17 cellular contexts compared by ENCODE assay signal in the genomic region with DNA sequence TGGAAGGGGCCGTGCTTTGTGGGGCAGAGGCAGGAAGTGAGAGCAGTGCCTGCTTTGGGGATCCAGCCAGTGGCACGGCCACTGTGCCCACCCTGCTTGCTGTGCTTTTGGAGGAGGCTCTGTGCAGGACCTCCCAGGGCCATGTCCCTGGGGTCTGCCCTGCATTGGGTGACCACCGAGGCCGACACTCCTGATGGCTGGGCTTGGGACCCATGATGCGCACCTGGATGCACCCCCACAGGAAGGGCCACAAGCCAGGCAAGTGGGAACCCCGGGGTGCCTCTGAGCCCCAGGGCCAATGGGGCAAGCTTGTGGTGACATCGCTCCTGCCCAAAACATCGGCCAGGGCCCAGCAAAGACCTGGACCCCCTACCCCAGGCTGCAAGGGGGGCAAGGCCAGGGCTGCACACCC.
DNase-seq lines count a peak whose midpoint lies in the region; ATAC-seq and TF ChIP-seq lines count a peak whose summit lies in the region.
"Had no signal": no experiment of that assay in that cellular context is flagged by ENCODE, and none has a peak within 500 bp of the region (broad histone marks: within the 10 kb centered on the region; RNA-seq: fewer than 3 reads in every experiment).

No MANE protein-coding gene starts in this region.

- peak; percentile 10 for DNase-seq in CD14-positive monocyte (ENCODE audit: low spot score)
- peak; percentile 81 for DNase-seq in chondrocyte (ENCODE audit: low spot score)
- DNase-seq in neuronal stem cell (ENCODE audit: low spot score) = no peak
- DNase-seq in upper lobe of right lung = no peak
- DNase-seq in kidney glomerular epithelial cell (lab: John Stamatoyannopoulos, UW) = no peak
- DNase-seq in colonic mucosa = no peak
- DNase-seq in germinal center (ENCODE audit: low spot score) = no peak
- DNase-seq: BE2C; CD8-positive, alpha-beta T cell; COR-L47; DMS153; DMS79 treated with DMSO at 0.1 percent for 48 hours; EL; GOT3; H9 had no signal

- H2AK5ac ChIP-seq in neuronal stem cell (ENCODE audit: low read depth, low read length) = no peak overlapping the region

- intact Hi-C loops in CD14-positive monocyte (cut with micrococcal nuclease) (no loop called here), upper lobe of right lung (cut with DNase I) (no loop called here), colonic mucosa (cut with DNase I) (no loop called here)

- H3K18ac ChIP-seq in neuronal stem cell (ENCODE audit: low read length) = peak overlapping the region; percentile 91

- H3K4me3 ChIP-seq in neuronal stem cell (ENCODE audit: low read length in 2 of 2) = no peak overlapping the region
- no peak overlapping the region for H3K4me3 ChIP-seq in upper lobe of right lung
- H3K4me3 ChIP-seq in colonic mucosa = no peak overlapping the region
- H3K4me3 ChIP-seq: A549 had no signal

- H3K4me1 Mint-ChIP-seq in CD14-positive monocyte (no peaks in the 10 kb centered on the region), chondrocyte (ENCODE audit: low read depth) (no peaks in the 10 kb centered on the region)

- no peak overlapping the region for H3K4me2 ChIP-seq in neuronal stem cell (ENCODE audit: insufficient read depth, low read length, poor library complexity, severe bottlenecking)
- H3K4me2 ChIP-seq: A549 had no signal

- H4K8ac ChIP-seq in neuronal stem cell (ENCODE audit: low read depth, low read length) = no peak overlapping the region

- H3K36me3 ChIP-seq in neuronal stem cell (replicated peaks in 1 of 2; ENCODE audit: control insufficient read depth in 2 of 2, insufficient read depth in 2 of 2, low read length in 2 of 2) (no peaks in the 10 kb centered on the region), upper lobe of right lung (no peaks in the 10 kb centered on the region), colonic mucosa (no peaks in the 10 kb centered on the region)
- H3K36me3 ChIP-seq: BE2C had no signal

- no peak overlapping the region for H3K4ac ChIP-seq in neuronal stem cell (ENCODE audit: low read length)

- no peak overlapping the region for H2BK120ac ChIP-seq in neuronal stem cell (ENCODE audit: low read depth, low read length)

- no peak overlapping the region for H2BK5ac ChIP-seq in neuronal stem cell (ENCODE audit: low read length)

- peak; percentile 36 for ATAC-seq in upper lobe of right lung
- ATAC-seq: A549; CD8-positive, alpha-beta T cell had no signal

- no peak overlapping the region for H3K27ac Mint-ChIP-seq in CD14-positive monocyte
- H3K27ac Mint-ChIP-seq in chondrocyte (ENCODE audit: unreplicated experiment) = no peak overlapping the region
- H3K27ac Mint-ChIP-seq: CD8-positive, alpha-beta T cell; H9 had no signal

- no peaks in the 10 kb centered on the region for H3K4me1 ChIP-seq in neuronal stem cell (ENCODE audit: control insufficient read depth in 2 of 2, insufficient read depth in 1 of 2, low read depth in 1 of 2, low read length in 2 of 2)
- H3K4me1 ChIP-seq in upper lobe of right lung = no peaks in the 10 kb centered on the region
- no peaks in the 10 kb centered on the region for H3K4me1 ChIP-seq in colonic mucosa
- H3K4me1 ChIP-seq: A549, BE2C had no signal

- WGBS in neuronal stem cell (ENCODE audit: extremely low coverage in 2 of 2, insufficient read length in 2 of 2, insufficient replicate concordance in 1 of 2), 2 donors = no CpG with 5 or more reads among the region's 8 CpGs

- no peaks in the 10 kb centered on the region for H3K79me1 ChIP-seq in neuronal stem cell (ENCODE audit: low read depth, low read length)

- H3K4me3 Mint-ChIP-seq in CD14-positive monocyte (no peak overlapping the region), chondrocyte (ENCODE audit: unreplicated experiment) (no peak overlapping the region)
- H3K4me3 Mint-ChIP-seq: CD8-positive, alpha-beta T cell; H9 had no signal

- H3K14ac ChIP-seq in neuronal stem cell (ENCODE audit: low read length) = no peak overlapping the region

- H3K27ac ChIP-seq in neuronal stem cell (replicated peaks; ENCODE audit: low read length) (no peak overlapping the region), upper lobe of right lung (no peak overlapping the region), colonic mucosa (no peak overlapping the region)
- H3K27ac ChIP-seq: A549, C4-2B had no signal

- no peak overlapping the region for H3K9ac ChIP-seq in neuronal stem cell (ENCODE audit: low read depth, low read length, poor library complexity)
- H3K9ac ChIP-seq in colonic mucosa (ENCODE audit: low read depth in 2 of 2, low read length in 2 of 2) = no peak overlapping the region

- no peak overlapping the region for H2AFZ ChIP-seq in neuronal stem cell (ENCODE audit: low read length)

- H3K23ac ChIP-seq in neuronal stem cell (ENCODE audit: low read depth, low read length, poor library complexity) = peak overlapping the region; percentile 31

- peaks cover 0 to 2% of the 10 kb centered on the region in 2 donors for H3K9me3 ChIP-seq in neuronal stem cell (replicated peaks in 1 of 2; ENCODE audit: control insufficient read depth in 2 of 2, insufficient read depth in 1 of 2, low read depth in 1 of 2, low read length in 2 of 2)
- no peaks in the 10 kb centered on the region for H3K9me3 ChIP-seq in upper lobe of right lung
- no peaks in the 10 kb centered on the region for H3K9me3 ChIP-seq in colonic mucosa
- H3K9me3 ChIP-seq: A549, BE2C had no signal

- peaks cover 3 to 12% (median 7%) of the 10 kb centered on the region in 7 donors for H3K9me3 Mint-ChIP-seq in CD14-positive monocyte
- H3K9me3 Mint-ChIP-seq in chondrocyte (ENCODE audit: low read depth) = no peaks in the 10 kb centered on the region
- H3K9me3 Mint-ChIP-seq: CD8-positive, alpha-beta T cell had no signal

- H3K27me3 ChIP-seq in neuronal stem cell (ENCODE audit: control insufficient read depth in 3 of 3, insufficient read depth in 3 of 3, low read depth in 1 of 3, low read length in 3 of 3) (no peaks in the 10 kb centered on the region), upper lobe of right lung (no peaks in the 10 kb centered on the region), colonic mucosa (no peaks in the 10 kb centered on the region)
- H3K27me3 ChIP-seq: BE2C had no signal

- H3K27me3 Mint-ChIP-seq in CD14-positive monocyte (ENCODE audit: low read depth in 3 of 3) (peaks cover 0 to 3% (median 0%) of the 10 kb centered on the region in 3 donors), chondrocyte (ENCODE audit: low read depth) (no peaks in the 10 kb centered on the region)

- TF ChIP-seq CTCF in CD14-positive monocyte (IDR thresholded peaks at IDR 0.05) (no peak), chondrocyte (IDR thresholded peaks at IDR 0.05) (no peak), upper lobe of right lung (IDR thresholded peaks at IDR 0.05) (no peak), colonic mucosa (IDR thresholded peaks at IDR 0.05) (no peak)

- no peak overlapping the region for H2BK15ac ChIP-seq in neuronal stem cell (ENCODE audit: low read length)

- H3K36me3 Mint-ChIP-seq in CD14-positive monocyte (no peaks in the 10 kb centered on the region), chondrocyte (ENCODE audit: low read depth) (no peaks in the 10 kb centered on the region)
- H3K36me3 Mint-ChIP-seq: CD8-positive, alpha-beta T cell had no signal

- no peak overlapping the region for H2BK12ac ChIP-seq in neuronal stem cell (ENCODE audit: low read length)

- H4K91ac ChIP-seq in neuronal stem cell (ENCODE audit: low read depth, low read length, poor library complexity) = no peak overlapping the region

Comparison
In these comparisons a context has a peak if more than half of its experiments do, and no peak if none do; other contexts are left out.
1. DNase-seq: peak in CD14-positive monocyte (single experiment) and chondrocyte (single experiment); none in neuronal stem cell (single experiment), upper lobe of right lung (single experiment), kidney glomerular epithelial cell (single experiment), colonic mucosa (single experiment) and germinal center (single experiment).